Comparison of ENCODE assay signal across 1 cellular context in the genomic region with DNA sequence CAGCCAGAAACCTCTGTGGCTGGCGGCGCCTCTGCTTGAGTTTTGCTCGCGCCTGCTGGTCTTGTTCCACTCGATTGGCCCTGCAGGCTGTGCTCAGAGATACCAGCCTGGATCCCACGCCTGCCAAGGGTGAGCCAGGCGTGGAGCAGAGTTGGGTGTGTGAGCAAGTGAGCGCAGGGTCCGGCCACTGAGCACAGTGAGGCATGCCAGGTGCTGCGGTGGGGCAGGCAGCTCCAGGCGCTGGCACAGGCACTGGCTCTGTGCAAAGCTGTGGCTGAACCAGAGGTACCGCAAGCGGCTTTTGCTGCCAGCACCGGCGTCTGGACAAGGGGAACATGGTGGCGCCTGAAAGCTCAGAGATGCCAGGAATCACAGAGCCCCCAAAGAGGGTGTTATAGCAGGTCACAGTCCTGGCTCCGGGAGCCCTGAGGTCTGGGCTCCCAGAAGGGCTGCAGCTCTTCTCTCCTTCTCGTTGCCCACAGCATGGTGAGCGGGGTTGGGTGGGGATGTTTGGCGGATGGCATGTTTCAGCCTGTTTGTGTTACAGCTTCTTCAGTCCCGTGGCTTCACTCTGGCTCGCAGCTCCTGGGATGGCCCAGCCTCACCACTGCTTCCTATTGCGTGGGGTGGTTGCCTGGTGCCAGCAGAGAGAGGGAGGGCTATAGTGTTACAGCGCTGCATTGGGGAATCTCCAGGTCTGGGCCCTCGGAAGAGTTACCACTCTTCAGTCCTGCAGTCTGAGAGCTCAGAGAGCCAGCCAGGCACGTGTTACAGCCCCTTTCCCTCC.
A peak's percentile ranks its signal among the peaks of the same experiment; 100 is the strongest.
TF ChIP-seq lines count a peak whose summit lies in the region.

No MANE protein-coding gene starts in this region.

TF ChIP-seq in K562, 482 proteins besides CTCF, POLR2A, EP300 and RAD21:
- TF ChIP-seq E2F3 (CRISPR knock-in tag; IDR thresholded peaks at IDR 0.05): no peak
- TF ChIP-seq BRCA1 (IDR thresholded peaks at IDR 0.05): no peak
- no peak for TF ChIP-seq BRCA1 (CRISPR knock-in tag; IDR thresholded peaks at IDR 0.05)
- TF ChIP-seq, protein P1, sequence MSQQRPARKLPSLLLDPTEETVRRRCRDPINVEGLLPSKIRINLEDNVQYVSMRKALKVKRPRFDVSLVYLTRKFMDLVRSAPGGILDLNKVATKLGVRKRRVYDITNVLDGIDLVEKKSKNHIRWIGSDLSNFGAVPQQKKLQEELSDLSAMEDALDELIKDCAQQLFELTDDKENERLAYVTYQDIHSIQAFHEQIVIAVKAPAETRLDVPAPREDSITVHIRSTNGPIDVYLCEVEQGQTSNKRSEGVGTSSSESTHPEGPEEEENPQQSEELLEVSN (IDR thresholded peaks at IDR 0.05; ENCODE audit: borderline replicate concordance in 1 of 2, extremely low read depth in 1 of 2, insufficient read depth in 1 of 2, insufficient read length in 1 of 2, low read depth in 1 of 2, low read length in 1 of 2, poor library complexity in 1 of 2, severe bottlenecking in 1 of 2): peak in 1 of 2 experiments; percentile 13
- no peak for TF ChIP-seq PHF20 (IDR thresholded peaks at IDR 0.05; ENCODE audit: partially characterized antibody)
- TF ChIP-seq NFXL1 (CRISPR knock-in tag; IDR thresholded peaks at IDR 0.05): no peak
- TF ChIP-seq TOE1 (IDR thresholded peaks at IDR 0.05; ENCODE audit: borderline replicate concordance): no peak
- TF ChIP-seq TOE1 (CRISPR knock-in tag; IDR thresholded peaks at IDR 0.05; ENCODE audit: borderline replicate concordance, low read depth): no peak
- TF ChIP-seq, protein P2, sequence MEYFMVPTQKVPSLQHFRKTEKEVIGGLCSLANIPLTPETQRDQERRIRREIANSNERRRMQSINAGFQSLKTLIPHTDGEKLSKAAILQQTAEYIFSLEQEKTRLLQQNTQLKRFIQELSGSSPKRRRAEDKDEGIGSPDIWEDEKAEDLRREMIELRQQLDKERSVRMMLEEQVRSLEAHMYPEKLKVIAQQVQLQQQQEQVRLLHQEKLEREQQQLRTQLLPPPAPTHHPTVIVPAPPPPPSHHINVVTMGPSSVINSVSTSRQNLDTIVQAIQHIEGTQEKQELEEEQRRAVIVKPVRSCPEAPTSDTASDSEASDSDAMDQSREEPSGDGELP (CRISPR knock-in tag; IDR thresholded peaks at IDR 0.05; ENCODE audit: borderline replicate concordance): 0 out of 2 replicates have a peak, but pooled peaks have one; percentile 10
